12 cellular contexts compared by ENCODE assay signal in genomic region chr20:25270829-25271251, GRCh38. TPM values are rescaled to one million over a fixed set of nuclear protein-coding genes. Genes with fewer than 3 reads are reported as not detected.
A peak's percentile ranks its signal among the peaks of the same experiment; 100 is the strongest.
DNase-seq lines count a peak whose midpoint lies in the region; ATAC-seq and TF ChIP-seq lines count a peak whose summit lies in the region.
"Had no signal": no experiment of that assay in that cellular context is flagged by ENCODE, and none has a peak within 500 bp of the region (broad histone marks: within the 10 kb centered on the region; RNA-seq: fewer than 3 reads in every experiment).

No MANE protein-coding gene starts in this region.

- no peak overlapping the region for H3K4me2 ChIP-seq in osteoblast (ENCODE audit: insufficient read depth, low read length)

- peaks cover 45% of the 10 kb centered on the region for H3K79me2 ChIP-seq in osteoblast (ENCODE audit: insufficient read depth, low read length)

- H3K36me3 ChIP-seq in osteoblast (ENCODE audit: insufficient read depth, low read length) = peaks cover 66% of the 10 kb centered on the region

- H3K4me1 ChIP-seq in osteoblast (ENCODE audit: insufficient read depth, low read length) = no peaks in the 10 kb centered on the region

- DNase-seq in COR-L47 (lab: John Stamatoyannopoulos, UW) = peak; percentile 76
- peak; percentile 96 for DNase-seq in NCI-H146 (lab: John Stamatoyannopoulos, UW)
- DNase-seq in osteoblast (ENCODE audit: insufficient read length, low spot score, missing footprints) = peak; percentile 56
- DNase-seq in ecto neural progenitor cell (ENCODE audit: low spot score) = no peak
- no peak for DNase-seq in hypothalamus (lab: John Stamatoyannopoulos, UW)
- DNase-seq: activated CD8-positive, alpha-beta memory T cell treated with anti-CD3 and anti-CD28 coated beads, Interleukin-2, amount 50 U/mL, for 48 hours; NCI-H524; stimulated activated CD4-positive, alpha-beta T cell treated with anti-CD3 and anti-CD28 coated beads, Interleukin-2, amount 100 ng/mL, for 24 hours had no signal

- H4K20me1 ChIP-seq in osteoblast (ENCODE audit: insufficient read depth, low read length) = peaks cover 7% of the 10 kb centered on the region

- TF ChIP-seq CTCF in osteoblast (IDR thresholded peaks at IDR 0.05; ENCODE audit: extremely low read depth, low read depth, low read length) = no peak

- H3K4me3 ChIP-seq in osteoblast (ENCODE audit: insufficient read depth, low read length) = no peak overlapping the region

- H3K27me3 ChIP-seq in osteoblast (ENCODE audit: insufficient read depth, low read length) = no peaks in the 10 kb centered on the region

- H3K9me3 ChIP-seq in osteoblast (ENCODE audit: low read depth, low read length) = no peaks in the 10 kb centered on the region

- no peak overlapping the region for H2AFZ ChIP-seq in osteoblast (ENCODE audit: low read length)

- peak overlapping the region; percentile 90 for H3K27ac ChIP-seq in cingulate gyrus (ENCODE audit: low read depth, low read length)
- H3K27ac ChIP-seq in osteoblast (ENCODE audit: low read depth, low read length) = no peak overlapping the region
- H3K27ac ChIP-seq: VCaP had no signal

- ATAC-seq in HG03108 (IDR thresholded peaks at IDR 0.05; ENCODE audit: unreplicated experiment) = no peak
- ATAC-seq in HG02759 (IDR thresholded peaks at IDR 0.05; ENCODE audit: unreplicated experiment) = no peak

RNA-seq across cellular contexts. Expression of gene PYGB, which starts 23.0 kb away (rescaled TPM):
- total RNA-seq in osteoblast = 191 and 194 TPM in 2 replicates

Comparison
In these comparisons a context has a peak if more than half of its experiments do, and no peak if none do; other contexts are left out.
1. DNase-seq: peak in COR-L47 (single experiment), NCI-H146 (single experiment) and osteoblast (single experiment); none in ecto neural progenitor cell (single experiment) and hypothalamus (0 of 51).